ENCODE assay signal across 1 cellular context in the genomic region with DNA sequence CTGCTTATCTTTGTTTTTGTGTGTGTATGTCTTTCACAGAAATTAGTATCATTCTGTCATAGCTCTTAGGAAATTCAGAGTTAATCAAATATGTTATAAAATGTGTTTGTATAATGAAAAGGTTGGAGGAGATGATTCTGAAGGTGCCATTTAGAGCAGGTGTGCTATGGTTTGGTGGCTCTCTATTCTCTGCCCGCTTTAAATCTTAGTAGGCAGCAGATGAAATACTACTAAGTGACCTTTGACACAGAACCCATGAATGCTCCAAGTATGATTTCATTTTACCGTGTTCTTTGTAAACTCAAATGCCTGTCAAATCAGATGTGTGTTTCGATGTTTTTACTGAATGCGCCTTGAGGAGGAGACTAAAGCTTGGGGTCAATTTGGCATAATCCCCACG.
A peak's percentile ranks its signal among the peaks of the same experiment; 100 is the strongest.
TF ChIP-seq lines count a peak whose summit lies in the region.

No MANE protein-coding gene starts in this region.

TF ChIP-seq in GM12878, 131 proteins besides CTCF, POLR2A, EP300 and RAD21:
- no peak for TF ChIP-seq RAD51 (IDR thresholded peaks at IDR 0.05)
- TF ChIP-seq ZSCAN29 (IDR thresholded peaks at IDR 0.05) = no peak
- TF ChIP-seq NR2C1 (IDR thresholded peaks at IDR 0.05) = peak; percentile 23; the same call in 1 of the 2 replicates
- no peak for TF ChIP-seq MAX (IDR thresholded peaks at IDR 0.05; ENCODE audit: low read depth, low read length)
- TF ChIP-seq FOXK2 (IDR thresholded peaks at IDR 0.05) = no peak
- no peak for TF ChIP-seq POLR2AphosphoS2 (IDR thresholded peaks at IDR 0.05; ENCODE audit: low read depth, low read length)
- TF ChIP-seq, protein P1, sequence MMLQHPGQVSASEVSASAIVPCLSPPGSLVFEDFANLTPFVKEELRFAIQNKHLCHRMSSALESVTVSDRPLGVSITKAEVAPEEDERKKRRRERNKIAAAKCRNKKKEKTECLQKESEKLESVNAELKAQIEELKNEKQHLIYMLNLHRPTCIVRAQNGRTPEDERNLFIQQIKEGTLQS (IDR thresholded peaks at IDR 0.05; ENCODE audit: borderline replicate concordance, extremely low read depth, low read depth, low read length) = no peak
- peak; percentile 53 for TF ChIP-seq NR2F1 (conservative IDR thresholded peaks at IDR 0.05)
- TF ChIP-seq, protein P2, sequence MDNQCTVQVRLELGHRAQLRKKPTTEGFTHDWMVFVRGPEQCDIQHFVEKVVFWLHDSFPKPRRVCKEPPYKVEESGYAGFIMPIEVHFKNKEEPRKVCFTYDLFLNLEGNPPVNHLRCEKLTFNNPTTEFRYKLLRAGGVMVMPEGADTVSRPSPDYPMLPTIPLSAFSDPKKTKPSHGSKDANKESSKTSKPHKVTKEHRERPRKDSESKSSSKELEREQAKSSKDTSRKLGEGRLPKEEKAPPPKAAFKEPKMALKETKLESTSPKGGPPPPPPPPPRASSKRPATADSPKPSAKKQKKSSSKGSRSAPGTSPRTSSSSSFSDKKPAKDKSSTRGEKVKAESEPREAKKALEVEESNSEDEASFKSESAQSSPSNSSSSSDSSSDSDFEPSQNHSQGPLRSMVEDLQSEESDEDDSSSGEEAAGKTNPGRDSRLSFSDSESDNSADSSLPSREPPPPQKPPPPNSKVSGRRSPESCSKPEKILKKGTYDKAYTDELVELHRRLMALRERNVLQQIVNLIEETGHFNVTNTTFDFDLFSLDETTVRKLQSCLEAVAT (IDR thresholded peaks at IDR 0.05) = no peak
- TF ChIP-seq CREM (IDR thresholded peaks at IDR 0.05; ENCODE audit: low read depth) = no peak
